8 cellular contexts compared by ENCODE assay signal in the genomic region with DNA sequence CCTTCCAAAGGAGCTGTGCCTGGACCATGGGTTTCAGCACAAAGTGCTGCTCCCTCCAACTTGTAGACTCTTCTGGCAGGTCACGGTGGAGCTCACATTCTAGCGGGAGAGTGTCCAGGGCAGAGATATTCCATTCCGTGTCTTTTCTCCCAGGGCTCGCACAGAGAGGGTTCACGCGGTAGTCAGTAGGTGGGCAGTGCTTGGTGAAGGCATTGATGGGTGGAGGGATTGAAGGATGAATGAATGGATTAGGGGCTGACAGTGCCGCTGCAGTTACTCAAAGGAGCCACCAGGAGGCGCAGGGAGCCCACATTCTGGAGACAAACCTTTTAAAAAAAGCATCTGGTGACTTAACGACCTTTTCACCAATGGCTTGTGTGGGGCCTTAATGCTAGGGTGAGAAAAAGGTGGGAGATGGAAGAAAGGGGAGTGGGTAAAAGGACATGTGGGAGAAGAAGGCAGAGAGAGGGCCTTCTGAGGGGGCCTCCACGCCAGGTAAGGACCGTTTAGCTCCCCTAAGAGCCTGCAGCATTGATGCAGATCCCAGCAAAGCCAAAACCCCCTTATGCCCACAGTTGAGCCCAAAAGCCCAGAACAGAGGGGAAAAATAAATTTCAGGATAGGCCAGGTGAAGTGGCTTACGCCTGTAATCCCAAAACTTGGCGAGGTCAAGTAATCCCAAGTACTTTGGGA. TPM values are rescaled to one million over a fixed set of nuclear protein-coding genes. Genes with fewer than 3 reads are reported as not detected.
A peak's percentile ranks its signal among the peaks of the same experiment; 100 is the strongest.
DNase-seq lines count a peak whose midpoint lies in the region; TF ChIP-seq lines count a peak whose summit lies in the region.

No MANE protein-coding gene starts in this region.

- no peak overlapping the region for H2AFZ ChIP-seq in OCI-LY7 (ENCODE audit: low read length)
- H2AFZ ChIP-seq in neural cell (ENCODE audit: low read depth, low read length): no peak overlapping the region

- H3K4me2 ChIP-seq in OCI-LY7 (ENCODE audit: low read length) (no peak overlapping the region), neural cell (ENCODE audit: low read length) (no peak overlapping the region)

- TF ChIP-seq EP300 in neural cell (conservative IDR thresholded peaks at IDR 0.05; ENCODE audit: poor library complexity, severe bottlenecking): no peak

- H3K4me3 ChIP-seq in OCI-LY7 (ENCODE audit: low read depth, low read length, poor library complexity, severe bottlenecking) (no peak overlapping the region), neural cell (ENCODE audit: low read length) (no peak overlapping the region), testis (no peak overlapping the region)

- no peaks in the 10 kb centered on the region for H3K4me1 ChIP-seq in OCI-LY7 (ENCODE audit: insufficient read depth, low read length, poor library complexity, severe bottlenecking)
- H3K4me1 ChIP-seq in testis: peaks cover 7% of the 10 kb centered on the region

- BruUV-seq in OCI-LY7 (replicated peaks; lab: Mats Ljungman, UMichigan): no TSS peak

- TF ChIP-seq POLR2A in testis (IDR thresholded peaks at IDR 0.05): no peak

- H4K20me1 ChIP-seq in OCI-LY7 (ENCODE audit: insufficient read depth, low read length): no peaks in the 10 kb centered on the region
- no peaks in the 10 kb centered on the region for H4K20me1 ChIP-seq in neural cell (ENCODE audit: insufficient read depth)

- H3K36me3 ChIP-seq in OCI-LY7 (ENCODE audit: insufficient read depth, low read length): no peaks in the 10 kb centered on the region
- H3K36me3 ChIP-seq in neural cell (ENCODE audit: insufficient read depth, low read length): no peaks in the 10 kb centered on the region
- no peaks in the 10 kb centered on the region for H3K36me3 ChIP-seq in testis (ENCODE audit: low read depth, missing control alignments)

- 27 to 29% methylated on average over 13 of the region's 13 CpGs for WGBS in testis, 2 donors

- H3K27me3 ChIP-seq in neural cell (ENCODE audit: insufficient read depth, low read depth, low read length): no peaks in the 10 kb centered on the region
- H3K27me3 ChIP-seq in testis: no peaks in the 10 kb centered on the region

- TF ChIP-seq CTCF in OCI-LY7 (conservative IDR thresholded peaks at IDR 0.05; ENCODE audit: low read length): peak; percentile 97
- peak; percentile 97 for TF ChIP-seq CTCF in neural cell (IDR thresholded peaks at IDR 0.05; ENCODE audit: poor library complexity, severe bottlenecking)
- TF ChIP-seq CTCF in testis (IDR thresholded peaks at IDR 0.05): peak; percentile 94 to 99 (median 96)

- in situ Hi-C loops in Caki2 (cut with HindIII; ENCODE audit: low pct_unique_long_range_greater_than_20kb, low sequenced_read_pairs): no loop called here

- CTCF ChIA-PET in OCI-LY7 (lab: Charles Lee; ENCODE audit: unreplicated experiment): interaction anchor here (0.5 kb wide), 1 partner anchor 1852 kb away, joined by 3 read pairs; no protein-coding TSS in a partner anchor

- no peaks in the 10 kb centered on the region for H3K79me2 ChIP-seq in OCI-LY7 (ENCODE audit: insufficient read depth, low read depth, low read length)
- H3K79me2 ChIP-seq in neural cell (replicated peaks; ENCODE audit: insufficient read depth, low read length): no peaks in the 10 kb centered on the region

- no peak overlapping the region for H3K9ac ChIP-seq in neural cell (ENCODE audit: low read length)

- DNase-seq in Caki2 (ENCODE audit: low read depth) (peak; percentile 54), HUDEP-2 (lab: John Stamatoyannopoulos, UW; ENCODE audit: unreplicated experiment in 76 of 76) (peak in 47 of 76 experiments; percentile 10 to 65 (median 32)), OCI-LY7 (ENCODE audit: low spot score) (peak; percentile 74), activated T-cell treated with anti-CD3 and anti-CD28 coated beads for 48 hours (ENCODE audit: low read depth) (peak; percentile 41), fibroblast of gingiva (ENCODE audit: low read depth) (peak; percentile 30), testis (peak; percentile 61), T1000 (lab: John Stamatoyannopoulos, UW) (no peak)

- peak; percentile 97 for TF ChIP-seq RAD21 in neural cell (conservative IDR thresholded peaks at IDR 0.05)

- H3F3A ChIP-seq in neural cell (ENCODE audit: insufficient read depth, low read length, poor library complexity, severe bottlenecking): no peaks in the 10 kb centered on the region

- POLR2A ChIA-PET in OCI-LY7 (lab: Charles Lee): no interaction called here

- intact Hi-C loops in OCI-LY7 (cut with micrococcal nuclease; ENCODE audit: unreplicated experiment) (loop anchor here (1.0 to 10.0 kb wide), 4 partner anchors 69 to 399 kb away; no protein-coding TSS in a partner anchor), testis (cut with DNase I; ENCODE audit: low total_unique reads) (loop anchor here (2.0 kb wide), 1 partner anchor 141 kb away; no protein-coding TSS in a partner anchor)

- H3K27ac ChIP-seq in OCI-LY7 (ENCODE audit: low read depth, low read length, poor library complexity, severe bottlenecking): no peak overlapping the region
- no peak overlapping the region for H3K27ac ChIP-seq in neural cell (ENCODE audit: low read length)
- no peak overlapping the region for H3K27ac ChIP-seq in testis

- no peaks in the 10 kb centered on the region for H3K9me3 ChIP-seq in OCI-LY7 (ENCODE audit: low read length)
- no peaks in the 10 kb centered on the region for H3K9me3 ChIP-seq in neural cell (ENCODE audit: low read length)
- H3K9me3 ChIP-seq in testis: no peaks in the 10 kb centered on the region

- H3K9me2 ChIP-seq in OCI-LY7 (ENCODE audit: insufficient read depth, low read length) (no peaks in the 10 kb centered on the region), neural cell (ENCODE audit: insufficient read depth, low read length) (no peaks in the 10 kb centered on the region)

TF ChIP-seq in neural cell, 6 proteins besides CTCF, POLR2A, EP300 and RAD21:
- TF ChIP-seq EZH2 (IDR thresholded peaks at IDR 0.05; ENCODE audit: borderline replicate concordance, insufficient read depth, low read length, poor library complexity, severe bottlenecking) (no peak), SMC3 (conservative IDR thresholded peaks at IDR 0.05; ENCODE audit: poor library complexity) (peak; percentile 99)

RNA-seq across cellular contexts. Expression of a gene that starts 17.5 kb away (rescaled TPM):
- total RNA-seq in Caki2 (2014; rRNA removed; shearing (Covaris generic); ENCODE audit: low replicate concordance): 7.3 and 14.9 TPM in 2 replicates
- 15.9 and 16.2 TPM in 2 replicates for total RNA-seq in OCI-LY7 (2014; rRNA removed; shearing (Covaris generic))
- total RNA-seq in OCI-LY7 (2022): 28.2 and 36.4 TPM in 2 replicates
- 5.8 and 8.0 TPM in 2 replicates for polyA plus RNA-seq in neural cell
- 8.5 and 13.6 TPM in 2 replicates for polyA minus RNA-seq in neural cell
- 1 to 10 TPM; 5.1 to 7.7 TPM for total RNA-seq in testis
- polyA plus RNA-seq in testis (ENCODE audit: insufficient read depth, low read depth, low replicate concordance): 5.5 TPM

RNA-seq across cellular contexts. Expression of a gene that starts 47.8 kb away (rescaled TPM):
- 3.6 and 6.5 TPM in 2 replicates for total RNA-seq in Caki2 (2014; rRNA removed; shearing (Covaris generic); ENCODE audit: low replicate concordance)
- not detected in 2 replicates for total RNA-seq in OCI-LY7 (2014; rRNA removed; shearing (Covaris generic))
- not detected in 2 replicates for total RNA-seq in OCI-LY7 (2022)
- polyA plus RNA-seq in neural cell: not detected in 2 replicates
- not detected in 2 replicates for polyA minus RNA-seq in neural cell
- total RNA-seq in testis: 100 to 1,000 TPM; 187 to 247 TPM
- polyA plus RNA-seq in testis (ENCODE audit: insufficient read depth, low read depth, low replicate concordance): 130 TPM

Comparison
In these comparisons a context has a peak if more than half of its experiments do, and no peak if none do; other contexts are left out.
1. RNA of a gene that starts 47.8 kb away (total RNA-seq): 187 to 247 TPM in testis; 3.6 to 6.5 TPM in Caki2 and not detected in OCI-LY7; every median in the first group is over 10 times any median in the second.
2. Peak in every context shown above with its lines, with median percentiles within 50 percentile points of each other: CTCF ChIP-seq.